22 cellular contexts compared by ENCODE assay signal in genomic region chr2:14641116-14641515, GRCh38. TPM values are rescaled to one million over a fixed set of nuclear protein-coding genes. Genes with fewer than 3 reads are reported as not detected.
"Had no signal": no experiment of that assay in that cellular context is flagged by ENCODE, and none has a peak within 500 bp of the region (broad histone marks: within the 10 kb centered on the region; RNA-seq: fewer than 3 reads in every experiment).

No MANE protein-coding gene starts in this region.

- H3K4me1 Mint-ChIP-seq: endodermal cell had no signal

- DNase-seq: colonic mucosa; cortex of kidney; dermis blood vessel endothelial cell; dorsolateral prefrontal cortex; effector CD4-positive, alpha-beta T cell; effector CD8-positive, alpha-beta T cell; effector memory CD4-positive, alpha-beta T cell; effector memory CD8-positive, alpha-beta T cell; endodermal cell; erythroblast; esophagus squamous epithelium; foreskin fibroblast; foreskin keratinocyte; foreskin melanocyte; gastrocnemius medialis; glutamatergic neuron; heart left ventricle; heart right ventricle had no signal

- ATAC-seq: effector memory CD8-positive, alpha-beta T cell; esophagus mucosa; foreskin keratinocyte; gastrocnemius medialis; gastroesophageal sphincter; heart left ventricle; heart right ventricle had no signal

- H3K9me3 Mint-ChIP-seq: dendritic cell treated with granulocyte-macrophage colony-stimulating factor and Interleukin-4, amounts not matched to agents 40 ng/mL and 50 ng/mL, for 4 days; endodermal cell had no signal

- H3K4me3 Mint-ChIP-seq: dendritic cell treated with granulocyte-macrophage colony-stimulating factor and Interleukin-4, amounts not matched to agents 40 ng/mL and 50 ng/mL, for 4 days; effector memory CD8-positive, alpha-beta T cell; endodermal cell had no signal

- H3K27ac Mint-ChIP-seq: dendritic cell treated with granulocyte-macrophage colony-stimulating factor and Interleukin-4, amounts not matched to agents 40 ng/mL and 50 ng/mL, for 4 days; effector memory CD8-positive, alpha-beta T cell; endodermal cell had no signal

RNA-seq across cellular contexts. Expression of gene LRATD1, which starts 8.6 kb away (rescaled TPM):
- total RNA-seq: endothelial cell of umbilical vein had no signal
